ENCODE assay signal across 4 cellular contexts in the genomic region with DNA sequence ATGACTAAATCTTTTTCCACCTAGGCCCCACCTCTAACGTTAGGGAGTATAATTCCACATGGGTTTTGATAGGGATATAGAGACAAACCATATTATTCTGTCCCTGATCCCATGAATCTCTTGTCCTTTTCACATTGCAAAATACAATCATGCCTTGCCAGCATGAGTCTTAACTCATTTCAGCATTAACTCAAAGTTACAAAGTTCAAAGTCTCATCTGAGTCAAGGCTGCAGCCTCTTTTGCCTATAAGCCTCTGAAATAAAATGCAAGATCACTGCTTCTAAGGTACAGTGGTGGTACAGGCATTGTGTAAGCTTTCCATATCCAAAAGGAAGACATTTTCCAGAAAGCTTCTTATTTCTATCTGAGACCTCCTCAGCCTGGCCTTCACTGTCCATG. TPM values are rescaled to one million over a fixed set of nuclear protein-coding genes. Genes with fewer than 3 reads are reported as not detected.
"Had no signal": no experiment of that assay in that cellular context is flagged by ENCODE, and none has a peak within 500 bp of the region (broad histone marks: within the 10 kb centered on the region; RNA-seq: fewer than 3 reads in every experiment).

No MANE protein-coding gene starts in this region.

RNA-seq across cellular contexts. Expression of a gene that starts 54.3 kb away (rescaled TPM):
- total RNA-seq: OCI-LY7, RPMI7951, SJSA1, SK-MEL-5 had no signal
